Comparison of ENCODE assay signal across 18 cellular contexts in genomic region chr21:42751866-42752265, GRCh38.
DNase-seq lines count a peak whose midpoint lies in the region; ATAC-seq and TF ChIP-seq lines count a peak whose summit lies in the region.
"Had no signal": no experiment of that assay in that cellular context is flagged by ENCODE, and none has a peak within 500 bp of the region (broad histone marks: within the 10 kb centered on the region; RNA-seq: fewer than 3 reads in every experiment).

No MANE protein-coding gene starts in this region.

- no peaks in the 10 kb centered on the region for H3K9me3 ChIP-seq in osteoblast (ENCODE audit: low read depth, low read length)
- H3K9me3 ChIP-seq in stomach smooth muscle (ENCODE audit: control insufficient read depth in 2 of 2, low read length in 2 of 2): no peaks in the 10 kb centered on the region
- H3K9me3 ChIP-seq: A549 had no signal

- no peaks in the 10 kb centered on the region for H3K79me2 ChIP-seq in osteoblast (ENCODE audit: insufficient read depth, low read length)

- no peaks in the 10 kb centered on the region for H4K20me1 ChIP-seq in osteoblast (ENCODE audit: insufficient read depth, low read length)

- H3K4me2 ChIP-seq in osteoblast (ENCODE audit: insufficient read depth, low read length): no peak overlapping the region
- H3K4me2 ChIP-seq: A549 had no signal

- H3K27me3 Mint-ChIP-seq in activated CD8-positive, alpha-beta T cell treated with anti-CD3 and anti-CD28 coated beads, Interleukin-2, amount 10 ng/mL, durations not matched to agents 7 days and 5 days (ENCODE audit: low read depth): no peaks in the 10 kb centered on the region
- H3K27me3 Mint-ChIP-seq: CD4-positive, alpha-beta memory T cell had no signal

- H3K4me1 Mint-ChIP-seq in activated CD8-positive, alpha-beta T cell treated with anti-CD3 and anti-CD28 coated beads, Interleukin-2, amount 10 ng/mL, durations not matched to agents 7 days and 5 days (ENCODE audit: low read depth): peaks cover 19% of the 10 kb centered on the region

- ATAC-seq in Right ventricle myocardium inferior (no peak), HG02623 (IDR thresholded peaks at IDR 0.05; ENCODE audit: unreplicated experiment) (no peak), GM21737 (IDR thresholded peaks at IDR 0.05; ENCODE audit: unreplicated experiment) (no peak)
- ATAC-seq in activated CD8-positive, alpha-beta T cell treated with anti-CD3 and anti-CD28 coated beads, Interleukin-2, amount 10 ng/mL, durations not matched to agents 7 days and 5 days: no peak
- ATAC-seq: A549, HepG2 had no signal

- DNase-seq in cardiac septum (ENCODE audit: low spot score) (peak; percentile 10), Right ventricle myocardium inferior (ENCODE audit: missing footprints) (no peak), osteoblast (ENCODE audit: insufficient read length, low spot score, missing footprints) (peak; percentile 2)
- no peak for DNase-seq in activated CD8-positive, alpha-beta T cell treated with anti-CD3 and anti-CD28 coated beads, Interleukin-2, amount 10 ng/mL, durations not matched to agents 7 days and 5 days
- DNase-seq: AML-193; CD4-positive, alpha-beta memory T cell; DMS153; DMS79; GDM1; H9 had no signal

- intact Hi-C loops in cardiac septum (cut with DNase I): no loop called here
- intact Hi-C loops in Right ventricle myocardium inferior (cut with DNase I): no loop called here

- H3K9ac ChIP-seq in stomach smooth muscle (ENCODE audit: low read length in 2 of 2): peak overlapping the region in 1 of 2 donors; percentile 50

- POLR2A ChIA-PET in activated CD8-positive, alpha-beta T cell treated with anti-CD3 and anti-CD28 coated beads, Interleukin-2, amount 10 ng/mL, durations not matched to agents 7 days and 5 days (lab: Charles Lee): no interaction called here

- H3K4me1 ChIP-seq in osteoblast (ENCODE audit: insufficient read depth, low read length): no peaks in the 10 kb centered on the region
- peaks cover 32% of the 10 kb centered on the region for H3K4me1 ChIP-seq in stomach smooth muscle (ENCODE audit: control insufficient read depth, insufficient read depth, low read length)
- H3K4me1 ChIP-seq: A549 had no signal

- CTCF ChIA-PET in activated CD8-positive, alpha-beta T cell treated with anti-CD3 and anti-CD28 coated beads, Interleukin-2, amount 10 ng/mL, durations not matched to agents 7 days and 5 days (lab: Charles Lee): no interaction called here

- no peaks in the 10 kb centered on the region for H3K36me3 ChIP-seq in osteoblast (ENCODE audit: insufficient read depth, low read length)
- peaks cover 5 to 9% of the 10 kb centered on the region in 2 donors for H3K36me3 ChIP-seq in stomach smooth muscle (ENCODE audit: control insufficient read depth in 2 of 2, insufficient read depth in 2 of 2, low read length in 2 of 2)

- H3K27ac ChIP-seq in osteoblast (ENCODE audit: low read depth, low read length) (no peak overlapping the region), stomach smooth muscle (ENCODE audit: low read length) (peak overlapping the region; percentile 90)
- H3K27ac ChIP-seq: 22Rv1, A549, C4-2B had no signal

- H3K27ac Mint-ChIP-seq in activated CD8-positive, alpha-beta T cell treated with anti-CD3 and anti-CD28 coated beads, Interleukin-2, amount 10 ng/mL, durations not matched to agents 7 days and 5 days: no peak overlapping the region
- H3K27ac Mint-ChIP-seq: H9, IgD-negative memory B cell had no signal

- H3K4me3 ChIP-seq in osteoblast (ENCODE audit: insufficient read depth, low read length) (no peak overlapping the region), stomach smooth muscle (ENCODE audit: low read length in 2 of 2) (no peak overlapping the region)
- H3K4me3 ChIP-seq: A549 had no signal

- TF ChIP-seq CTCF in osteoblast (IDR thresholded peaks at IDR 0.05; ENCODE audit: extremely low read depth, low read depth, low read length): no peak

- H3K27me3 ChIP-seq in osteoblast (ENCODE audit: insufficient read depth, low read length) (peaks cover 6% of the 10 kb centered on the region), stomach smooth muscle (ENCODE audit: control insufficient read depth in 1 of 2, insufficient read depth in 2 of 2, low read length in 2 of 2) (no peaks in the 10 kb centered on the region)

- H3K36me3 Mint-ChIP-seq in activated CD8-positive, alpha-beta T cell treated with anti-CD3 and anti-CD28 coated beads, Interleukin-2, amount 10 ng/mL, durations not matched to agents 7 days and 5 days (ENCODE audit: low read depth): no peaks in the 10 kb centered on the region
- H3K36me3 Mint-ChIP-seq: IgD-negative memory B cell had no signal

- H2AFZ ChIP-seq in osteoblast (ENCODE audit: low read length): no peak overlapping the region

- no peak overlapping the region for H3K4me3 Mint-ChIP-seq in activated CD8-positive, alpha-beta T cell treated with anti-CD3 and anti-CD28 coated beads, Interleukin-2, amount 10 ng/mL, durations not matched to agents 7 days and 5 days
- H3K4me3 Mint-ChIP-seq: CD4-positive, alpha-beta memory T cell; H9; IgD-negative memory B cell had no signal

- H3K9me3 Mint-ChIP-seq in activated CD8-positive, alpha-beta T cell treated with anti-CD3 and anti-CD28 coated beads, Interleukin-2, amount 10 ng/mL, durations not matched to agents 7 days and 5 days (ENCODE audit: insufficient read depth): no peaks in the 10 kb centered on the region
- H3K9me3 Mint-ChIP-seq: H9, IgD-negative memory B cell had no signal

Comparison
In these comparisons a context has a peak if more than half of its experiments do, and no peak if none do; other contexts are left out.
1. DNase-seq: peak in cardiac septum (single experiment) and osteoblast (single experiment); none in Right ventricle myocardium inferior (single experiment) and activated CD8-positive, alpha-beta T cell treated with anti-CD3 and anti-CD28 coated beads, Interleukin-2, amount 10 ng/mL, durations not matched to agents 7 days and 5 days (single experiment).